ENCODE assay signal across 6 cellular contexts in the genomic region with DNA sequence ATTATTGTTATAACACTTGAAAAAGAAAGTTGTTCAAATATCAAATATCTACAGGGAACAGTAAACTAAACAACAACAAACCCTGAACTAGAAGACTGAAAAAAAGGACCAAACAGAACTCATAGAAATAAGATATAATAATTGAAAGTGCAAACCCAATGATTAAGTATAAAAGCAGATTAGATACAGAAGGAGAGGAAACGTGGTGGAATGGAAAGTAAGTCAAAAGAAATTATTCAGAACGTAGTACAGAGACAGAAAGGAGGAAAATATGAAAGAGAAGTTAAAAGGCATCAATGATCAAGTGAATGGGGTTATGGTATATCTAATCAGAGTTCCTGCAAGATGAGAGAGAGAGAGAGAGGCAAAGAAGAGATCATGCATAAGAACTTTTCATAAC.
"Had no signal": no experiment of that assay in that cellular context is flagged by ENCODE, and none has a peak within 500 bp of the region (broad histone marks: within the 10 kb centered on the region; RNA-seq: fewer than 3 reads in every experiment).

No MANE protein-coding gene starts in this region.

- H3K27ac ChIP-seq: HL-60 had no signal

- H3K4me3 ChIP-seq: K562 had no signal

- ATAC-seq: HepG2, K562 had no signal

- DNase-seq: IMR-90, KBM-7, KG1 had no signal
